In genomic region chr4:34720563-34720962, GRCh38 we compare ENCODE assay signal across 8 cellular contexts.
DNase-seq lines count a peak whose midpoint lies in the region; ATAC-seq and TF ChIP-seq lines count a peak whose summit lies in the region.

No MANE protein-coding gene starts in this region.

- no peak overlapping the region for H3K9ac ChIP-seq in DND-41 (ENCODE audit: low read depth, low read length)

- H3K36me3 Mint-ChIP-seq in immature natural killer cell, result no peaks in the 10 kb centered on the region

- no peak overlapping the region for H2AFZ ChIP-seq in DND-41 (ENCODE audit: low read depth, low read length)

- TF ChIP-seq EP300 in Ishikawa (IDR thresholded peaks at IDR 0.05; ENCODE audit: borderline replicate concordance), result no peak

- H3K4me1 ChIP-seq in DND-41 (ENCODE audit: insufficient read depth, low read length), result no peaks in the 10 kb centered on the region
- no peaks in the 10 kb centered on the region for H3K4me1 ChIP-seq in RWPE2 (ENCODE audit: insufficient read depth, poor library complexity, severe bottlenecking)

- DNase-seq in DND-41 (no peak), RWPE2 (ENCODE audit: low spot score) (no peak), iPS-NIHi11 (ENCODE audit: low spot score) (peak; percentile 17), hepatic stellate cell (ENCODE audit: low spot score) (no peak), immature natural killer cell (no peak)
- no peak for DNase-seq in stimulated activated naive CD4-positive, alpha-beta T cell treated with Interleukin-2 at 50 U/mL for 16 hours (lab: John Stamatoyannopoulos, UW)

- no peak overlapping the region for H3K27ac Mint-ChIP-seq in immature natural killer cell

- H3K27me3 ChIP-seq in DND-41 (ENCODE audit: insufficient read depth, low read length, poor library complexity) (no peaks in the 10 kb centered on the region), RWPE2 (ENCODE audit: insufficient read depth, poor library complexity, severe bottlenecking) (no peaks in the 10 kb centered on the region)

- peak; percentile 74 for TF ChIP-seq CTCF in DND-41 (IDR thresholded peaks at IDR 0.05; ENCODE audit: borderline replicate concordance, extremely low read depth, low read length, poor library complexity, severe bottlenecking)
- peak; percentile 73 for TF ChIP-seq CTCF in RWPE2 (IDR thresholded peaks at IDR 0.05; ENCODE audit: poor library complexity, severe bottlenecking)

- no peaks in the 10 kb centered on the region for H3K4me1 Mint-ChIP-seq in immature natural killer cell

- no peaks in the 10 kb centered on the region for H3K9me3 ChIP-seq in DND-41 (ENCODE audit: insufficient read depth, low read length, severe bottlenecking)
- no peaks in the 10 kb centered on the region for H3K9me3 ChIP-seq in RWPE2 (ENCODE audit: severe bottlenecking)

- H4K20me1 ChIP-seq in DND-41 (ENCODE audit: insufficient read depth, low read length), result no peaks in the 10 kb centered on the region

- H3K4me2 ChIP-seq in DND-41 (ENCODE audit: insufficient read depth, low read length), result no peak overlapping the region

- peaks cover 0 to 11% (median under 1%) of the 10 kb centered on the region in 6 donors for H3K9me3 Mint-ChIP-seq in immature natural killer cell

- H3K27me3 Mint-ChIP-seq in immature natural killer cell (ENCODE audit: low read depth in 3 of 3), result no peaks in the 10 kb centered on the region

- H3K4me3 Mint-ChIP-seq in immature natural killer cell, result no peak overlapping the region

- TF ChIP-seq RAD21 in Ishikawa (IDR thresholded peaks at IDR 0.05; ENCODE audit: low read depth), result peak; percentile 74

- ATAC-seq in DND-41 (ENCODE audit: insufficient read depth, low read depth) (0 out of 3 replicates have a peak, but pooled peaks have one; percentile 60), RWPE2 (ENCODE audit: low read depth) (no peak), HG02642 (IDR thresholded peaks at IDR 0.05; ENCODE audit: poor library complexity, unreplicated experiment) (no peak)

- H3K4me3 ChIP-seq in DND-41 (ENCODE audit: low read depth in 1 of 2, low read length in 2 of 2), result no peak overlapping the region
- H3K4me3 ChIP-seq in RWPE2 (ENCODE audit: severe bottlenecking), result no peak overlapping the region

- no peak overlapping the region for H3K27ac ChIP-seq in DND-41 (ENCODE audit: low read length)
- H3K27ac ChIP-seq in RWPE2 (ENCODE audit: poor library complexity, severe bottlenecking), result no peak overlapping the region

- H3K36me3 ChIP-seq in DND-41 (ENCODE audit: insufficient read depth, low read length), result no peaks in the 10 kb centered on the region
- no peaks in the 10 kb centered on the region for H3K36me3 ChIP-seq in RWPE2 (ENCODE audit: low read depth)

- H3K79me2 ChIP-seq in DND-41 (ENCODE audit: insufficient read depth, low read length), result no peaks in the 10 kb centered on the region

TF ChIP-seq in Ishikawa, 13 proteins besides CTCF, POLR2A, EP300 and RAD21:
- TF ChIP-seq, protein P1, sequence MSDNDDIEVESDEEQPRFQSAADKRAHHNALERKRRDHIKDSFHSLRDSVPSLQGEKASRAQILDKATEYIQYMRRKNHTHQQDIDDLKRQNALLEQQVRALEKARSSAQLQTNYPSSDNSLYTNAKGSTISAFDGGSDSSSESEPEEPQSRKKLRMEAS (IDR thresholded peaks at IDR 0.05), result no peak
- TF ChIP-seq EGR1 (IDR thresholded peaks at IDR 0.05) (no peak), ZBTB7A (IDR thresholded peaks at IDR 0.05; ENCODE audit: low read depth) (no peak), YY1 (IDR thresholded peaks at IDR 0.05; ENCODE audit: low read depth) (no peak), TCF12 (IDR thresholded peaks at IDR 0.05; ENCODE audit: low read depth) (no peak), CREB1 (IDR thresholded peaks at IDR 0.05; ENCODE audit: low read depth) (no peak), TAF1 (IDR thresholded peaks at IDR 0.05; ENCODE audit: low read depth) (no peak), NFIC (IDR thresholded peaks at IDR 0.05) (no peak)
TF ChIP-seq in Ishikawa: peak in this region for 0.
